Comparison of ENCODE assay signal across 1 cellular context in genomic region chr6:127938701-127939100, GRCh38.
TF ChIP-seq lines count a peak whose summit lies in the region.

No MANE protein-coding gene starts in this region.

TF ChIP-seq in K562, 482 proteins besides CTCF, POLR2A, EP300 and RAD21 (continued from another document):
- no peak for TF ChIP-seq PRDM10 (IDR thresholded peaks at IDR 0.05; ENCODE audit: partially characterized antibody)
- no peak for TF ChIP-seq MTA1 (IDR thresholded peaks at IDR 0.05; ENCODE audit: borderline replicate concordance)
- TF ChIP-seq ZNF511 (CRISPR knock-in tag; IDR thresholded peaks at IDR 0.05), result no peak
- TF ChIP-seq BACH1 (tag; IDR thresholded peaks at IDR 0.05), result peak; percentile 51; the same call in 1 of the 2 replicates
- no peak for TF ChIP-seq ZNF263 (CRISPR knock-in tag; IDR thresholded peaks at IDR 0.05; ENCODE audit: borderline replicate concordance)
